18 cellular contexts compared by ENCODE assay signal in genomic region chr18:22074343-22075070, GRCh38.
"Had no signal": no experiment of that assay in that cellular context is flagged by ENCODE, and none has a peak within 500 bp of the region (broad histone marks: within the 10 kb centered on the region; RNA-seq: fewer than 3 reads in every experiment).

No MANE protein-coding gene starts in this region.

- ATAC-seq: activated naive CD4-positive, alpha-beta T cell treated with anti-CD3 and anti-CD28 coated beads, Interleukin-2, amount 50 U/mL, for 72 hours; naive thymus-derived CD4-positive, alpha-beta T cell; psoas muscle; right cardiac atrium had no signal

- H3K9me3 ChIP-seq: adrenal gland, esophagus muscularis mucosa, psoas muscle, transverse colon, vagina had no signal

- H3K4me2 ChIP-seq: neural progenitor cell had no signal

- DNase-seq: activated CD4-positive, CD25-positive, alpha-beta regulatory T cell treated with anti-CD3 and anti-CD28 coated beads, Interleukin-2, amount 50 U/mL, for 72 hours; activated gamma-delta T cell treated with Interleukin-2 at 50 U/mL for 16 hours; adrenal gland; cerebellar nuclear complex; effector memory CD4-positive, alpha-beta T cell; mesenchymal stem cell; naive thymus-derived CD4-positive, alpha-beta T cell; psoas muscle; right cardiac atrium; stimulated activated CD4-positive, alpha-beta T cell treated with anti-CD3 and anti-CD28 coated beads, Interleukin-15, amount 100 ng/mL, for 24 hours; stimulated activated CD4-positive, alpha-beta T cell treated with anti-CD3 and anti-CD28 coated beads, Interleukin-2, amount 100 ng/mL, for 48 hours; transverse colon had no signal

- H3K4me3 ChIP-seq: adrenal gland, esophagus muscularis mucosa, neural progenitor cell, psoas muscle, skin epidermis, transverse colon, vagina had no signal

- H2AFZ ChIP-seq: neural progenitor cell had no signal

- H3K4me1 ChIP-seq: adrenal gland, esophagus muscularis mucosa, psoas muscle, transverse colon, vagina had no signal

- H3K9ac ChIP-seq: neural progenitor cell had no signal

- H3K36me3 ChIP-seq: adrenal gland, esophagus muscularis mucosa, neural progenitor cell, transverse colon, vagina had no signal

- H3K27ac ChIP-seq: adrenal gland, esophagus muscularis mucosa, neural progenitor cell, psoas muscle, skin epidermis, transverse colon, vagina, VCaP had no signal

- H3K27me3 ChIP-seq: adrenal gland, esophagus muscularis mucosa, neural progenitor cell, transverse colon, vagina had no signal
